19 cellular contexts compared by ENCODE assay signal in genomic region chr2:150295544-150295943, GRCh38.
DNase-seq lines count a peak whose midpoint lies in the region; FAIRE-seq and TF ChIP-seq lines count a peak whose summit lies in the region.
"Had no signal": no experiment of that assay in that cellular context is flagged by ENCODE, and none has a peak within 500 bp of the region (broad histone marks: within the 10 kb centered on the region; RNA-seq: fewer than 3 reads in every experiment).

No MANE protein-coding gene starts in this region.

- no peak overlapping the region for H2AFZ ChIP-seq in MM.1S (ENCODE audit: low read length)

- no peaks in the 10 kb centered on the region for H3K27me3 ChIP-seq in MM.1S (replicated peaks; ENCODE audit: insufficient read depth, low read length)

- H3F3A ChIP-seq in MM.1S (ENCODE audit: insufficient read depth, low read length): no peaks in the 10 kb centered on the region

- H3K9ac ChIP-seq in MM.1S (ENCODE audit: low read length): no peak overlapping the region

- H4K20me1 ChIP-seq in MM.1S (ENCODE audit: insufficient read depth, low read length): no peaks in the 10 kb centered on the region

- no peak overlapping the region for H3K27ac ChIP-seq in MM.1S (ENCODE audit: low read length)
- H3K27ac ChIP-seq: A549 had no signal

- in situ Hi-C loops in SK-MEL-5 (cut with HindIII; ENCODE audit: low pct_unique_long_range_greater_than_20kb, low sequenced_read_pairs) (no loop called here), KBM-7 (cut with MboI; ENCODE audit: low pct_unique_long_range_greater_than_20kb, low sequenced_read_pairs) (no loop called here)

- no peaks in the 10 kb centered on the region for H3K36me3 ChIP-seq in MM.1S (replicated peaks; ENCODE audit: insufficient read depth, low read length)
- H3K36me3 ChIP-seq: HAP-1 had no signal

- H3K9me3 ChIP-seq in MM.1S (replicated peaks; ENCODE audit: insufficient read depth, low read length): no peaks in the 10 kb centered on the region
- H3K9me3 ChIP-seq: A549, Caco-2, HAP-1 had no signal

- no peak overlapping the region for H3K4me3 ChIP-seq in MM.1S (ENCODE audit: low read length)
- H3K4me3 ChIP-seq: A549, HAP-1 had no signal

- TF ChIP-seq CTCF in MM.1S (IDR thresholded peaks at IDR 0.05; ENCODE audit: low read length): no peak

- FAIRE-seq in urothelium cell line (lab: Jason Lieb, UNC): no peak
- FAIRE-seq: A549, GM12892, H54 had no signal

- no peaks in the 10 kb centered on the region for H3K79me2 ChIP-seq in MM.1S (ENCODE audit: low read length)

- no peaks in the 10 kb centered on the region for H3K9me2 ChIP-seq in MM.1S (replicated peaks; ENCODE audit: insufficient read depth, low read length)

- peaks cover 9% of the 10 kb centered on the region for H3K4me1 ChIP-seq in MM.1S (ENCODE audit: low read length)
- H3K4me1 ChIP-seq: Caco-2, HAP-1 had no signal

- peak; percentile 59 for DNase-seq in COLO829 (ENCODE audit: low spot score)
- DNase-seq in MM.1S: no peak
- DNase-seq in SK-MEL-5 (ENCODE audit: low read depth, low spot score): peak; percentile 81
- no peak for DNase-seq in NCI-H2227 (lab: John Stamatoyannopoulos, UW; ENCODE audit: unreplicated experiment)
- no peak for DNase-seq in urothelium cell line (ENCODE audit: low spot score)
- DNase-seq in KBM-7: no peak
- DNase-seq in SW 1271 (lab: John Stamatoyannopoulos, UW): no peak
- DNase-seq: 8988T; C1 segment of cervical spinal cord; Caco-2; CD4-positive, alpha-beta memory T cell; DMS153; DND-41; GOT3; HFFc6 had no signal

- peak overlapping the region; percentile 26; the same call in 1 of the 2 replicates for H3K4me2 ChIP-seq in MM.1S (ENCODE audit: low read depth, low read length)
- H3K4me2 ChIP-seq: A549 had no signal

Comparison
In these comparisons a context has a peak if more than half of its experiments do, and no peak if none do; other contexts are left out.
1. DNase-seq: peak in COLO829 (single experiment) and SK-MEL-5 (single experiment); none in MM.1S (single experiment), NCI-H2227 (single experiment), urothelium cell line (single experiment), KBM-7 (single experiment) and SW 1271 (0 of 2).